In genomic region chr11:27362749-27363575, GRCh38 we compare ENCODE assay signal across 1 cellular context.
TF ChIP-seq lines count a peak whose summit lies in the region.

CCDC34 (minus strand) TSS chr11:27363215; CDS start chr11:27363194, 21 bp downstream.

TF ChIP-seq in HepG2, 621 proteins besides CTCF, POLR2A, EP300 and RAD21 (continued from another document and continues in another):
- TF ChIP-seq E2F5 (CRISPR knock-in tag; conservative IDR thresholded peaks at IDR 0.05), result peak; percentile 96
- TF ChIP-seq MNT (IDR thresholded peaks at IDR 0.05), result no peak; the same call in none of the 2 replicates
- TF ChIP-seq TP53 (CRISPR knock-in tag; conservative IDR thresholded peaks at IDR 0.05), result 0 out of 2 replicates have a peak, but pooled peaks have one; percentile 33
- TF ChIP-seq TOPORS (CRISPR knock-in tag; IDR thresholded peaks at IDR 0.05), result no peak; the same call in 1 of the 2 replicates
- no peak; the same call in 1 of the 2 replicates for TF ChIP-seq ZNF333 (CRISPR knock-in tag; IDR thresholded peaks at IDR 0.05; ENCODE audit: borderline replicate concordance)
- TF ChIP-seq TFAP4 (IDR thresholded peaks at IDR 0.05; ENCODE audit: borderline replicate concordance, low read depth), result peak; percentile 44; the same call in 1 of the 2 replicates
- no peak for TF ChIP-seq JUN (CRISPR knock-in tag; IDR thresholded peaks at IDR 0.05)
- TF ChIP-seq STAT6 (CRISPR knock-in tag; IDR thresholded peaks at IDR 0.05; ENCODE audit: borderline replicate concordance), result no peak
- TF ChIP-seq TOE1 (CRISPR knock-in tag; IDR thresholded peaks at IDR 0.05), result peak; percentile 53; the same call in 1 of the 2 replicates
- TF ChIP-seq SCMH1 (CRISPR knock-in tag; IDR thresholded peaks at IDR 0.05; ENCODE audit: borderline replicate concordance), result no peak
- TF ChIP-seq ZNF75D (CRISPR knock-in tag; IDR thresholded peaks at IDR 0.05; ENCODE audit: borderline replicate concordance), result no peak
- TF ChIP-seq ZNF318 (CRISPR knock-in tag; IDR thresholded peaks at IDR 0.05), result no peak
- no peak; the same call in 1 of the 2 replicates for TF ChIP-seq HNF4G (IDR thresholded peaks at IDR 0.05; ENCODE audit: borderline replicate concordance, low read depth, low read length)
- no peak for TF ChIP-seq HNF4G (CRISPR knock-in tag; IDR thresholded peaks at IDR 0.05; ENCODE audit: borderline replicate concordance, low read depth)
- TF ChIP-seq ZNF275 (CRISPR knock-in tag; IDR thresholded peaks at IDR 0.05; ENCODE audit: borderline replicate concordance), result peak; percentile 83; the same call in 1 of the 2 replicates
- TF ChIP-seq ZNF362 (CRISPR knock-in tag; IDR thresholded peaks at IDR 0.05; ENCODE audit: borderline replicate concordance), result peak; percentile 55; the same call in 1 of the 2 replicates
- peak; percentile 95 for TF ChIP-seq ZNF749 (CRISPR knock-in tag; IDR thresholded peaks at IDR 0.05; ENCODE audit: borderline replicate concordance)
- no peak for TF ChIP-seq BCLAF1 (IDR thresholded peaks at IDR 0.05)
- no peak for TF ChIP-seq ZNF33A (CRISPR knock-in tag; IDR thresholded peaks at IDR 0.05; ENCODE audit: borderline replicate concordance)
- TF ChIP-seq U2AF2 (IDR thresholded peaks at IDR 0.05; ENCODE audit: low read depth, low read length), result peak; percentile 95
- no peak for TF ChIP-seq HDAC6 (IDR thresholded peaks at IDR 0.05; ENCODE audit: low read depth, low read length)
- peak; percentile 93; the same call in 1 of the 2 replicates for TF ChIP-seq ERF (CRISPR knock-in tag; IDR thresholded peaks at IDR 0.05)
- TF ChIP-seq ZBTB7B (CRISPR knock-in tag; IDR thresholded peaks at IDR 0.05), result no peak
- peak; percentile 70; the same call in 1 of the 2 replicates for TF ChIP-seq ZNF264 (CRISPR knock-in tag; IDR thresholded peaks at IDR 0.05)
- TF ChIP-seq ZNF550 (CRISPR knock-in tag; IDR thresholded peaks at IDR 0.05; ENCODE audit: borderline replicate concordance), result no peak
- TF ChIP-seq ZNF234 (CRISPR knock-in tag; conservative IDR thresholded peaks at IDR 0.05), result 0 out of 2 replicates have a peak, but pooled peaks have one; percentile 62
- TF ChIP-seq DMAP1 (CRISPR knock-in tag; IDR thresholded peaks at IDR 0.05), result peak; percentile 73; the same call in 1 of the 2 replicates
- 0 out of 2 replicates have a peak, but pooled peaks have one; percentile 54 for TF ChIP-seq ZFAT (CRISPR knock-in tag; conservative IDR thresholded peaks at IDR 0.05)
- TF ChIP-seq MATR3 (CRISPR knock-in tag; IDR thresholded peaks at IDR 0.05), result no peak
- TF ChIP-seq ZNF121 (CRISPR knock-in tag; IDR thresholded peaks at IDR 0.05), result peak; percentile 72
- TF ChIP-seq HNF4A (CRISPR knock-in tag; IDR thresholded peaks at IDR 0.05), result no peak; the same call in 1 of the 2 replicates
- TF ChIP-seq CCAR2 (optimal IDR thresholded peaks at IDR 0.05; ENCODE audit: low read depth, low read length), result no peak
- TF ChIP-seq ZNF18 (CRISPR knock-in tag; IDR thresholded peaks at IDR 0.05; ENCODE audit: insufficient replicate concordance), result no peak
- no peak for TF ChIP-seq RORA (CRISPR knock-in tag; IDR thresholded peaks at IDR 0.05)
